Comparison of ENCODE assay signal across 1 cellular context in genomic region chr5:139385061-139385889, GRCh38.
A peak's percentile ranks its signal among the peaks of the same experiment; 100 is the strongest.
TF ChIP-seq lines count a peak whose summit lies in the region.

No MANE protein-coding gene starts in this region.

TF ChIP-seq in K562, 482 proteins besides CTCF, POLR2A, EP300 and RAD21 (continued from another document and continues in another):
- TF ChIP-seq ZBTB12 (CRISPR knock-in tag; IDR thresholded peaks at IDR 0.05) (no peak), NR3C1 (CRISPR knock-in tag; IDR thresholded peaks at IDR 0.05) (no peak), SAP30 (IDR thresholded peaks at IDR 0.05; ENCODE audit: borderline replicate concordance, insufficient read depth, low read depth, low read length, poor library complexity, severe bottlenecking) (no peak), ZNF584 (CRISPR knock-in tag; IDR thresholded peaks at IDR 0.05; ENCODE audit: low read depth) (no peak), ZNF785 (CRISPR knock-in tag; IDR thresholded peaks at IDR 0.05) (no peak), THRB (CRISPR knock-in tag; conservative IDR thresholded peaks at IDR 0.05) (no peak), RBM25 (IDR thresholded peaks at IDR 0.05; ENCODE audit: low read depth, low read length, severe bottlenecking) (no peak), ZMIZ1 (IDR thresholded peaks at IDR 0.05; ENCODE audit: low read depth in 2 of 2, low read length in 2 of 2) (0 out of 4 replicates have a peak, but pooled peaks of 1 of the 2 experiments have one; percentile 52), GABPB1 (CRISPR knock-in tag; IDR thresholded peaks at IDR 0.05) (no peak), SRSF3 (IDR thresholded peaks at IDR 0.05; ENCODE audit: insufficient read depth, low read length) (no peak), CBX5 (IDR thresholded peaks at IDR 0.05; ENCODE audit: borderline replicate concordance, low read depth) (no peak), KLF1 (tag; IDR thresholded peaks at IDR 0.05) (no peak), RNF2 (IDR thresholded peaks at IDR 0.05) (no peak), ZNF140 (CRISPR knock-in tag; IDR thresholded peaks at IDR 0.05) (no peak), MXI1 (IDR thresholded peaks at IDR 0.05; ENCODE audit: low read depth, low read length) (no peak), FIP1L1 (IDR thresholded peaks at IDR 0.05; ENCODE audit: low read depth, low read length, poor library complexity, severe bottlenecking) (no peak), SUPT5H (IDR thresholded peaks at IDR 0.05) (no peak), MGA (IDR thresholded peaks at IDR 0.05) (0 out of 2 replicates have a peak, but pooled peaks have one; percentile 32), SAFB (IDR thresholded peaks at IDR 0.05; ENCODE audit: borderline replicate concordance, low read depth, low read length) (no peak), ZNF24 (IDR thresholded peaks at IDR 0.05) (no peak), CHAMP1 (IDR thresholded peaks at IDR 0.05) (no peak), ETS2 (tag; IDR thresholded peaks at IDR 0.05; ENCODE audit: borderline replicate concordance, poor library complexity, severe bottlenecking) (no peak), NELFE (IDR thresholded peaks at IDR 0.05; ENCODE audit: insufficient read depth, insufficient read length) (no peak), NCOA2 (IDR thresholded peaks at IDR 0.05; ENCODE audit: partially characterized antibody in 2 of 2) (no peak), MEF2D (tag; conservative IDR thresholded peaks at IDR 0.05; ENCODE audit: low read depth) (no peak), MAFF (IDR thresholded peaks at IDR 0.05; ENCODE audit: low read length) (no peak), ZC3H8 (IDR thresholded peaks at IDR 0.05) (no peak), RHOXF2B (CRISPR knock-in tag; conservative IDR thresholded peaks at IDR 0.05) (no peak), ETV5 (CRISPR knock-in tag; IDR thresholded peaks at IDR 0.05; ENCODE audit: low read depth) (no peak), MCM3 (IDR thresholded peaks at IDR 0.05) (no peak), ZNF263 (CRISPR knock-in tag; IDR thresholded peaks at IDR 0.05; ENCODE audit: borderline replicate concordance) (no peak), MEIS2 (IDR thresholded peaks at IDR 0.05; ENCODE audit: partially characterized antibody) (no peak), HMGXB4 (CRISPR knock-in tag; IDR thresholded peaks at IDR 0.05) (no peak), ZFPM2 (CRISPR knock-in tag; IDR thresholded peaks at IDR 0.05) (no peak)
